1 cellular context compared by ENCODE assay signal in genomic region chr2:30194421-30194820, GRCh38.
TF ChIP-seq lines count a peak whose summit lies in the region.

No MANE protein-coding gene starts in this region.

TF ChIP-seq in H1, 55 proteins besides CTCF, POLR2A, EP300 and RAD21:
- TF ChIP-seq EGR1 (IDR thresholded peaks at IDR 0.05; ENCODE audit: borderline replicate concordance, low read depth, low read length) (no peak), SP2 (IDR thresholded peaks at IDR 0.05; ENCODE audit: low read length) (no peak), CHD7 (IDR thresholded peaks at IDR 0.05; ENCODE audit: insufficient replicate concordance, low read length) (no peak), NRF1 (IDR thresholded peaks at IDR 0.05; ENCODE audit: low read depth, low read length) (no peak), POLR2AphosphoS5 (IDR thresholded peaks at IDR 0.05; ENCODE audit: low read depth, low read length) (no peak), CHD1 (IDR thresholded peaks at IDR 0.05; ENCODE audit: low read depth, low read length) (no peak), HDAC2 (IDR thresholded peaks at IDR 0.05; ENCODE audit: borderline replicate concordance in 1 of 2, low read depth in 2 of 2, low read length in 2 of 2) (no peak), GABPA (IDR thresholded peaks at IDR 0.05; ENCODE audit: borderline replicate concordance, insufficient read depth, low read length) (no peak), E2F6 (IDR thresholded peaks at IDR 0.05) (no peak), SUZ12 (IDR thresholded peaks at IDR 0.05; ENCODE audit: low read length) (no peak), FOSL1 (IDR thresholded peaks at IDR 0.05; ENCODE audit: insufficient read depth, low read depth, low read length) (no peak), JUND (IDR thresholded peaks at IDR 0.05; ENCODE audit: low read length) (no peak), BCL11A (IDR thresholded peaks at IDR 0.05; ENCODE audit: low read depth in 2 of 2, low read length in 2 of 2) (no peak), SP1 (IDR thresholded peaks at IDR 0.05; ENCODE audit: low read depth, low read length) (no peak), MAX (IDR thresholded peaks at IDR 0.05) (no peak)
